In genomic region chrX:42602136-42602535, GRCh38 we compare ENCODE assay signal across 26 cellular contexts.
"Had no signal": no experiment of that assay in that cellular context is flagged by ENCODE, and none has a peak within 500 bp of the region (broad histone marks: within the 10 kb centered on the region; RNA-seq: fewer than 3 reads in every experiment).

No MANE protein-coding gene starts in this region.

- H3K4me1 ChIP-seq: ascending aorta had no signal

- H3K9me3 ChIP-seq: ascending aorta had no signal

- ATAC-seq: activated CD8-positive, alpha-beta memory T cell treated with anti-CD3 and anti-CD28 coated beads, Interleukin-2, amount 10 ng/mL, durations not matched to agents 7 days and 5 days; K562; T-cell had no signal

- H3K27me3 ChIP-seq: ascending aorta, brain microvascular endothelial cell, cardiac muscle cell had no signal

- H3K27ac ChIP-seq: ascending aorta, brain microvascular endothelial cell, cardiac muscle cell, PC-9 had no signal

- DNase-seq: activated B cell treated with CpG ODN at 0.5 μM for 24 hours; activated CD4-positive, alpha-beta T cell treated with anti-CD3 and anti-CD28 coated beads for 1 hour; activated CD4-positive, alpha-beta T cell treated with anti-CD3 and anti-CD28 coated beads, Interleukin-2, amount 10 ng/mL, durations not matched to agents 24 days and 14 days; activated CD4-positive, alpha-beta T cell treated with anti-CD3 and anti-CD28 coated beads, Interleukin-2, amount 50 U/mL, for 48 hours; activated CD8-positive, alpha-beta memory T cell treated with anti-CD3 and anti-CD28 coated beads, Interleukin-2, amount 10 ng/mL, durations not matched to agents 7 days and 5 days; activated effector memory CD4-positive, alpha-beta T cell treated with Interleukin-2 at 50 U/mL for 16 hours; activated naive CD4-positive, alpha-beta T cell; activated T-cell treated with anti-CD3 and anti-CD28 coated beads, Interleukin-2, amount 50 U/mL, for 24 hours; amniotic stem cell; brain microvascular endothelial cell; Karpas-422; MM.1S; NCI-H1105; NCI-H1436; NCI-H1694 treated with DMSO at 0.1 percent for 48 hours; NCI-H2029 treated with DMSO at 0.1 percent for 48 hours; NCI-H446; NCI-H524; PC-9; SIG-M5; T-cell; T-helper 2 cell; T1000 had no signal

- H3K36me3 ChIP-seq: ascending aorta, brain microvascular endothelial cell, cardiac muscle cell had no signal

- H3K4me2 ChIP-seq: PC-9 had no signal

- H3K4me3 ChIP-seq: ascending aorta, cardiac muscle cell, K562, PC-9 had no signal
